13 cellular contexts compared by ENCODE assay signal in the genomic region with DNA sequence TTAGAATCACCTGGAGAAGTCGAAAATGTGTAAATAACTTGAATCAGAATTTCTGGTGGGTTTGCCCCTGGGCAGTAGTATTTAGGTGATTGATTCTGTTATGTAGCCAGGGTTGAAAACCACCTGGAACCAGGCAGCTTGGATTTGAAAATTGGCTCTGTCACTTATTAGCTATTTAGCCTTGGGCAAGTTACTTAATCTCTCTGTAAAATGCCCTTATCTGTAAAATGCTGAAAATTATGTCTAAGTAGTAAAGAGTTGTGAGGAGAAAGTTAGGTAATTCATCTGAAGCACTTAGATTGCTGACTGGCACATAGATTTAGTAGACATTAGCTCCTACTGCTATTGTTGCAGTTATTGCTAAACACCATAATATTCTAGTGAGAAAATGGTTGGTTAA.
"Had no signal": no experiment of that assay in that cellular context is flagged by ENCODE, and none has a peak within 500 bp of the region (broad histone marks: within the 10 kb centered on the region; RNA-seq: fewer than 3 reads in every experiment).

No MANE protein-coding gene starts in this region.

- H3K4me1 ChIP-seq: ascending aorta, lower lobe of right lung, prostate gland had no signal

- H3K4me3 ChIP-seq: ascending aorta, cardiac muscle cell, lower lobe of right lung, prostate gland had no signal

- DNase-seq: activated CD4-positive, alpha-beta memory T cell treated with anti-CD3 and anti-CD28 coated beads for 36 hours; activated gamma-delta T cell; activated naive CD8-positive, alpha-beta T cell treated with anti-CD3 and anti-CD28 coated beads for 36 hours; activated T-cell treated with anti-CD3 and anti-CD28 coated beads, Interleukin-2, amount 50 U/mL, for 48 hours; lower lobe of right lung; naive thymus-derived CD8-positive, alpha-beta T cell; stimulated activated CD4-positive, alpha-beta T cell treated with anti-CD3 and anti-CD28 coated beads, Interleukin-12 subunit alpha, Interleukin-12 subunit beta, amount 100 ng/mL, for 4 hours; stimulated activated naive CD4-positive, alpha-beta T cell treated with Interleukin-2 at 50 U/mL for 16 hours; T1000 had no signal

- H3K4me3 Mint-ChIP-seq: activated CD4-positive, alpha-beta memory T cell treated with anti-CD3 and anti-CD28 coated beads for 36 hours; activated naive CD8-positive, alpha-beta T cell treated with anti-CD3 and anti-CD28 coated beads for 36 hours; naive thymus-derived CD8-positive, alpha-beta T cell had no signal

- H3K36me3 ChIP-seq: prostate gland had no signal

- H3K27me3 ChIP-seq: ascending aorta, cardiac muscle cell had no signal

- H3K9me3 ChIP-seq: ascending aorta, lower lobe of right lung, prostate gland had no signal

- H3K27me3 Mint-ChIP-seq: activated CD4-positive, alpha-beta memory T cell treated with anti-CD3 and anti-CD28 coated beads for 36 hours; activated naive CD8-positive, alpha-beta T cell treated with anti-CD3 and anti-CD28 coated beads for 36 hours; naive thymus-derived CD8-positive, alpha-beta T cell had no signal

- H3K27ac ChIP-seq: ascending aorta, cardiac muscle cell, lower lobe of right lung, prostate gland, VCaP had no signal

- H3K4me1 Mint-ChIP-seq: activated naive CD8-positive, alpha-beta T cell treated with anti-CD3 and anti-CD28 coated beads for 36 hours had no signal

- H3K9me3 Mint-ChIP-seq: activated naive CD8-positive, alpha-beta T cell treated with anti-CD3 and anti-CD28 coated beads for 36 hours had no signal

- H3K27ac Mint-ChIP-seq: activated CD4-positive, alpha-beta memory T cell treated with anti-CD3 and anti-CD28 coated beads for 36 hours; activated naive CD8-positive, alpha-beta T cell treated with anti-CD3 and anti-CD28 coated beads for 36 hours had no signal

- ATAC-seq: lower lobe of right lung; naive thymus-derived CD8-positive, alpha-beta T cell had no signal
